9 cellular contexts compared by ENCODE assay signal in the genomic region with DNA sequence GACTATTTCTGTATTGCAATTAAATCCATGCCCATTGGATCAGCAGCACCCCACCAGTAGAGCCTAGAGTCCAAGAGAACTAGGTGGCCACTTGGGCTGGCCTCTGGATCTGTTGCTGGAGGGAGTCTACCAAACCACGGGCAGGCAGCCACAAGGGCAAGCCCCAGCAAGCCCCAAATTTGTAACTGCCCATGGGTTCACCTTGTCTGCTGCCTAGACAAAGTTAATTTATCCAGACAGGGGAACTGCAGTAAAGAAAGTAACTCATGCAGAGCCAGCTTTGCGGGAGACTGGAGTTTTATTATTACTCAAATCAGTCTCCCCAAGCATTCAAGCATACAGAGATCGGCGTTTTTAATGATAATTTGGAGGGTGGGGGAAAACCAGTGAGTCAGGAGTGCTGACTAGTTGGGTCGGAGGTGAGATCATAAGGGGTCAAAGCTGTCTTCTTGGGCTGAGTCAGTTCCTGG.
DNase-seq lines count a peak whose midpoint lies in the region; ATAC-seq, FAIRE-seq and TF ChIP-seq lines count a peak whose summit lies in the region.
"Had no signal": no experiment of that assay in that cellular context is flagged by ENCODE, and none has a peak within 500 bp of the region (broad histone marks: within the 10 kb centered on the region; RNA-seq: fewer than 3 reads in every experiment).

No MANE protein-coding gene starts in this region.

- ATAC-seq in GM19468 (IDR thresholded peaks at IDR 0.05; ENCODE audit: extremely low read depth, unreplicated experiment), result peak; percentile 49
- ATAC-seq in HG03439 (IDR thresholded peaks at IDR 0.05; ENCODE audit: unreplicated experiment), result peak; percentile 83

- H3K9me2 ChIP-seq in MM.1S (replicated peaks; ENCODE audit: insufficient read depth, low read length), result no peaks in the 10 kb centered on the region
- H3K9me2 ChIP-seq: SK-N-SH had no signal

- H3K79me2 ChIP-seq in MM.1S (ENCODE audit: low read length), result no peaks in the 10 kb centered on the region

- no peak for FAIRE-seq in bronchial epithelial cell (lab: Jason Lieb, UNC)

- TF ChIP-seq CTCF in GM12865 (IDR thresholded peaks at IDR 0.05; ENCODE audit: insufficient read depth, low read depth, low read length, missing control alignments), result no peak
- no peak for TF ChIP-seq CTCF in bronchial epithelial cell (IDR thresholded peaks at IDR 0.05; ENCODE audit: insufficient read depth, low read length, severe bottlenecking)
- no peak for TF ChIP-seq CTCF in MM.1S (IDR thresholded peaks at IDR 0.05; ENCODE audit: low read length)

- H3K4me1 ChIP-seq in MM.1S (ENCODE audit: low read length), result no peaks in the 10 kb centered on the region

- DNase-seq in GM12865 (ENCODE audit: low read depth) (peak; percentile 93), bronchial epithelial cell (ENCODE audit: low read depth) (peak; percentile 78), hippocampal formation (lab: John Stamatoyannopoulos, UW) (no peak), MM.1S (no peak), OCI-M2 (lab: John Stamatoyannopoulos, UW; ENCODE audit: unreplicated experiment) (no peak), GM19238 (ENCODE audit: insufficient read length, low spot score) (no peak)
- DNase-seq: SK-N-SH had no signal

- H3K4me2 ChIP-seq in MM.1S (ENCODE audit: low read depth, low read length), result no peak overlapping the region
- H3K4me2 ChIP-seq: SK-N-SH had no signal

- H2AFZ ChIP-seq in MM.1S (ENCODE audit: low read length), result no peak overlapping the region

- no peaks in the 10 kb centered on the region for H3K36me3 ChIP-seq in bronchial epithelial cell (ENCODE audit: control insufficient read depth, insufficient read depth, low read length)
- H3K36me3 ChIP-seq in MM.1S (replicated peaks; ENCODE audit: insufficient read depth, low read length), result no peaks in the 10 kb centered on the region

- no peak overlapping the region for H3K27ac ChIP-seq in MM.1S (ENCODE audit: low read length)

- H4K20me1 ChIP-seq in MM.1S (ENCODE audit: insufficient read depth, low read length), result no peaks in the 10 kb centered on the region

- H3K9me3 ChIP-seq in MM.1S (replicated peaks; ENCODE audit: insufficient read depth, low read length), result no peaks in the 10 kb centered on the region
- H3K9me3 ChIP-seq: SK-N-SH had no signal

- H3K4me3 ChIP-seq in GM12865 (ENCODE audit: low read depth, low read length) (peak overlapping the region; percentile 53), bronchial epithelial cell (ENCODE audit: low read depth, low read length) (no peak overlapping the region), MM.1S (ENCODE audit: low read length) (no peak overlapping the region)

- no peaks in the 10 kb centered on the region for H3F3A ChIP-seq in MM.1S (ENCODE audit: insufficient read depth, low read length)

- H3K9ac ChIP-seq in MM.1S (ENCODE audit: low read length), result no peak overlapping the region
- H3K9ac ChIP-seq: SK-N-SH had no signal

- H3K27me3 ChIP-seq in bronchial epithelial cell (ENCODE audit: control insufficient read depth, insufficient read depth, low read length) (no peaks in the 10 kb centered on the region), MM.1S (replicated peaks; ENCODE audit: insufficient read depth, low read length) (no peaks in the 10 kb centered on the region)

Comparison
In these comparisons a context has a peak if more than half of its experiments do, and no peak if none do; other contexts are left out.
1. DNase-seq: peak in GM12865 (single experiment) and bronchial epithelial cell (single experiment); none in hippocampal formation (0 of 2), MM.1S (single experiment), OCI-M2 (single experiment) and GM19238 (single experiment).